Comparison of ENCODE assay signal across 2 cellular contexts in genomic region chr19:41000310-41000737, GRCh38.
TF ChIP-seq lines count a peak whose summit lies in the region.

No MANE protein-coding gene starts in this region.

TF ChIP-seq in HEK293, 187 proteins besides CTCF, POLR2A, EP300 and RAD21 (continued from another document):
- TF ChIP-seq ZNF398 (tag by site-specific recombination; IDR thresholded peaks at IDR 0.05) (0 out of 2 replicates have a peak, but pooled peaks have one; percentile 27), ZNF645 (tag by site-specific recombination; IDR thresholded peaks at IDR 0.05) (no peak), SETDB1 (IDR thresholded peaks at IDR 0.05; ENCODE audit: insufficient read length, low read length) (no peak), ZNF248 (tag by site-specific recombination; IDR thresholded peaks at IDR 0.05) (peak; percentile 18; the same call in 1 of the 2 replicates), GLIS1 (tag by site-specific recombination; IDR thresholded peaks at IDR 0.05) (peak; percentile 73), ZNF335 (tag by site-specific recombination; conservative IDR thresholded peaks at IDR 0.05) (peak; percentile 44)
- TF ChIP-seq, protein P1, sequence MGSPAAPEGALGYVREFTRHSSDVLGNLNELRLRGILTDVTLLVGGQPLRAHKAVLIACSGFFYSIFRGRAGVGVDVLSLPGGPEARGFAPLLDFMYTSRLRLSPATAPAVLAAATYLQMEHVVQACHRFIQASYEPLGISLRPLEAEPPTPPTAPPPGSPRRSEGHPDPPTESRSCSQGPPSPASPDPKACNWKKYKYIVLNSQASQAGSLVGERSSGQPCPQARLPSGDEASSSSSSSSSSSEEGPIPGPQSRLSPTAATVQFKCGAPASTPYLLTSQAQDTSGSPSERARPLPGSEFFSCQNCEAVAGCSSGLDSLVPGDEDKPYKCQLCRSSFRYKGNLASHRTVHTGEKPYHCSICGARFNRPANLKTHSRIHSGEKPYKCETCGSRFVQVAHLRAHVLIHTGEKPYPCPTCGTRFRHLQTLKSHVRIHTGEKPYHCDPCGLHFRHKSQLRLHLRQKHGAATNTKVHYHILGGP (tag by site-specific recombination; IDR thresholded peaks at IDR 0.05): 0 out of 2 replicates have a peak, but pooled peaks have one; percentile 66

TF ChIP-seq in HepG2, 621 proteins besides CTCF, POLR2A, EP300 and RAD21 (continued from another document):
- TF ChIP-seq ARID5B (CRISPR knock-in tag; IDR thresholded peaks at IDR 0.05) (0 out of 2 replicates have a peak, but pooled peaks have one; percentile 6), MAFF (IDR thresholded peaks at IDR 0.05; ENCODE audit: low read depth, low read length) (0 out of 2 replicates have a peak, but pooled peaks have one; percentile 24), CEBPB (IDR thresholded peaks at IDR 0.05; ENCODE audit: borderline replicate concordance, low read depth, low read length) (peak; percentile 53; the same call in 1 of the 2 replicates), CEBPZ (IDR thresholded peaks at IDR 0.05; ENCODE audit: low read length) (no peak), FOXA1 (IDR thresholded peaks at IDR 0.05) (no peak), FOXA1 (CRISPR knock-in tag; IDR thresholded peaks at IDR 0.05) (0 out of 2 replicates have a peak, but pooled peaks have one; percentile 8), ZSCAN21 (CRISPR knock-in tag; IDR thresholded peaks at IDR 0.05; ENCODE audit: borderline replicate concordance) (peak; percentile 77), KLF11 (CRISPR knock-in tag; IDR thresholded peaks at IDR 0.05) (no peak), GATAD2A (CRISPR knock-in tag; IDR thresholded peaks at IDR 0.05) (peak; percentile 44), KDM1A (CRISPR knock-in tag; IDR thresholded peaks at IDR 0.05) (no peak), ATF4 (CRISPR knock-in tag; IDR thresholded peaks at IDR 0.05) (peak in 1 of 2 experiments; percentile 91; a peak in 2 of 4 replicates), SOX6 (IDR thresholded peaks at IDR 0.05) (no peak), SOX6 (CRISPR knock-in tag; IDR thresholded peaks at IDR 0.05) (peak; percentile 68), ZSCAN9 (CRISPR knock-in tag; IDR thresholded peaks at IDR 0.05; ENCODE audit: borderline replicate concordance) (0 out of 2 replicates have a peak, but pooled peaks have one; percentile 38), GATA4 (IDR thresholded peaks at IDR 0.05; ENCODE audit: borderline replicate concordance, low read depth) (no peak), PITX1 (CRISPR knock-in tag; IDR thresholded peaks at IDR 0.05) (no peak), GABPA (IDR thresholded peaks at IDR 0.05; ENCODE audit: low read depth, low read length) (no peak), GABPA (CRISPR knock-in tag; IDR thresholded peaks at IDR 0.05; ENCODE audit: low read depth) (no peak), FOSL2 (CRISPR knock-in tag; IDR thresholded peaks at IDR 0.05) (peak; percentile 93), ZNF12 (CRISPR knock-in tag; IDR thresholded peaks at IDR 0.05) (peak; percentile 57; the same call in 1 of the 2 replicates), MAFK (conservative IDR thresholded peaks at IDR 0.05 in 1 of 2, IDR thresholded peaks at IDR 0.05 in 1 of 2; ENCODE audit: low read length in 2 of 2) (0 out of 4 replicates have a peak, but pooled peaks have one; percentile 25 to 40), CBX5 (CRISPR knock-in tag; IDR thresholded peaks at IDR 0.05; ENCODE audit: borderline replicate concordance) (peak; percentile 19; the same call in 1 of the 2 replicates), SOX13 (IDR thresholded peaks at IDR 0.05) (no peak), SOX13 (CRISPR knock-in tag; conservative IDR thresholded peaks at IDR 0.05 in 1 of 2, IDR thresholded peaks at IDR 0.05 in 1 of 2) (peak in 1 of 2 experiments; percentile 64; a peak in 2 of 4 replicates), ZNF24 (IDR thresholded peaks at IDR 0.05) (peak; percentile 76; the same call in 1 of the 2 replicates), CEBPG (CRISPR knock-in tag; IDR thresholded peaks at IDR 0.05) (peak; percentile 54), SSRP1 (CRISPR knock-in tag; IDR thresholded peaks at IDR 0.05) (peak; percentile 38; the same call in 1 of the 2 replicates)
- TF ChIP-seq, protein P2, sequence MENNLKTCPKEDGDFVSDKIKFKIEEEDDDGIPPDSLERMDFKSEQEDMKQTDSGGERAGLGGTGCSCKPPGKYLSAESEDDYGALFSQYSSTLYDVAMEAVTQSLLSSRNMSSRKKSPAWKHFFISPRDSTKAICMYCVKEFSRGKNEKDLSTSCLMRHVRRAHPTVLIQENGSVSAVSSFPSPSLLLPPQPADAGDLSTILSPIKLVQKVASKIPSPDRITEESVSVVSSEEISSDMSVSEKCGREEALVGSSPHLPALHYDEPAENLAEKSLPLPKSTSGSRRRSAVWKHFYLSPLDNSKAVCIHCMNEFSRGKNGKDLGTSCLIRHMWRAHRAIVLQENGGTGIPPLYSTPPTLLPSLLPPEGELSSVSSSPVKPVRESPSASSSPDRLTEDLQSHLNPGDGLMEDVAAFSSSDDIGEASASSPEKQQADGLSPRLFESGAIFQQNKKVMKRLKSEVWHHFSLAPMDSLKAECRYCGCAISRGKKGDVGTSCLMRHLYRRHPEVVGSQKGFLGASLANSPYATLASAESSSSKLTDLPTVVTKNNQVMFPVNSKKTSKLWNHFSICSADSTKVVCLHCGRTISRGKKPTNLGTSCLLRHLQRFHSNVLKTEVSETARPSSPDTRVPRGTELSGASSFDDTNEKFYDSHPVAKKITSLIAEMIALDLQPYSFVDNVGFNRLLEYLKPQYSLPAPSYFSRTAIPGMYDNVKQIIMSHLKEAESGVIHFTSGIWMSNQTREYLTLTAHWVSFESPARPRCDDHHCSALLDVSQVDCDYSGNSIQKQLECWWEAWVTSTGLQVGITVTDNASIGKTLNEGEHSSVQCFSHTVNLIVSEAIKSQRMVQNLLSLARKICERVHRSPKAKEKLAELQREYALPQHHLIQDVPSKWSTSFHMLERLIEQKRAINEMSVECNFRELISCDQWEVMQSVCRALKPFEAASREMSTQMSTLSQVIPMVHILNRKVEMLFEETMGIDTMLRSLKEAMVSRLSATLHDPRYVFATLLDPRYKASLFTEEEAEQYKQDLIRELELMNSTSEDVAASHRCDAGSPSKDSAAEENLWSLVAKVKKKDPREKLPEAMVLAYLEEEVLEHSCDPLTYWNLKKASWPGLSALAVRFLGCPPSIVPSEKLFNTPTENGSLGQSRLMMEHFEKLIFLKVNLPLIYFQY (CRISPR knock-in tag; IDR thresholded peaks at IDR 0.05; ENCODE audit: borderline replicate concordance): no peak
